8 cellular contexts compared by ENCODE assay signal in the genomic region with DNA sequence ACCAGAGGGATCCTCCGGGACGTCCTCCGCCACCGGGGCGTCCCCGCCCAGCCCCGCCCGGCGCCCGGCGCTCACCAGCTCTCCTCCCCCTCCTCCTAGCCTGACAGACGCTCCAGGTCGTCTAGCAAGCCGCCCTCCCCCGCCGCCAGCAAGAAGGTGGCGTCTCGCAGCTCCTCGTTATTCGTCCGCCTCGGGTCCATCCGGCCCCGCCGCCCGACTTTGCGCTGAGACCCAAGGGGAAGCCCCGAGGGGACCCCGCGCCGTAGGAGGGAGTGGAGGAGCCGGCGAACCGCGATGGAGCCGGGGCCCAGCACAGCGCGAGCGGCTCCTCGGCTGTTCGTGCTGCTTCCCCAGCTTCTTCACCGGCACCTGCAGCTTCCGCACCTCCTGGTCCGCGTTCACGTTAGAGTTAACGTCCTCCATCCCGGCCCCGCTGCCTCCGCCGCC. TPM values are rescaled to one million over a fixed set of nuclear protein-coding genes. Genes with fewer than 3 reads are reported as not detected.
DNase-seq lines count a peak whose midpoint lies in the region; ATAC-seq lines count a peak whose summit lies in the region.

No MANE protein-coding gene starts in this region.

- POLR2A ChIA-PET in activated CD4-positive, alpha-beta memory T cell treated with anti-CD3 and anti-CD28 coated beads, Interleukin-2, amount 10 ng/mL, durations not matched to agents 7 days and 5 days (lab: Charles Lee): interaction anchor here (0.7 to 4.4 kb wide), 29 partner anchors 9 to 238 kb away, joined by 3 to 129 read pairs (median 7); a partner anchor contains a TSS

- H3K4me3 Mint-ChIP-seq in activated CD4-positive, alpha-beta memory T cell treated with anti-CD3 and anti-CD28 coated beads, Interleukin-2, amount 10 ng/mL, durations not matched to agents 7 days and 5 days: peak overlapping the region; percentile 89

- peak; percentile 37 for ATAC-seq in HG02884 (IDR thresholded peaks at IDR 0.05; ENCODE audit: unreplicated experiment)

- peaks cover 52% of the 10 kb centered on the region for H3K36me3 Mint-ChIP-seq in activated CD4-positive, alpha-beta memory T cell treated with anti-CD3 and anti-CD28 coated beads, Interleukin-2, amount 10 ng/mL, durations not matched to agents 7 days and 5 days (ENCODE audit: low read depth)

- H3K4me1 Mint-ChIP-seq in activated CD4-positive, alpha-beta memory T cell treated with anti-CD3 and anti-CD28 coated beads, Interleukin-2, amount 10 ng/mL, durations not matched to agents 7 days and 5 days: peaks cover 30% of the 10 kb centered on the region

- peaks cover 29% of the 10 kb centered on the region for H3K9me3 Mint-ChIP-seq in activated CD4-positive, alpha-beta memory T cell treated with anti-CD3 and anti-CD28 coated beads, Interleukin-2, amount 10 ng/mL, durations not matched to agents 7 days and 5 days

- no peaks in the 10 kb centered on the region for H3K27me3 Mint-ChIP-seq in activated CD4-positive, alpha-beta memory T cell treated with anti-CD3 and anti-CD28 coated beads, Interleukin-2, amount 10 ng/mL, durations not matched to agents 7 days and 5 days

- H3K27ac Mint-ChIP-seq in activated CD4-positive, alpha-beta memory T cell treated with anti-CD3 and anti-CD28 coated beads, Interleukin-2, amount 10 ng/mL, durations not matched to agents 7 days and 5 days: peak overlapping the region; percentile 93

- DNase-seq in NCI-H2029 (lab: John Stamatoyannopoulos, UW): peak; percentile 24
- no peak for DNase-seq in NCI-H2029 treated with DMSO at 0.1 percent for 48 hours (lab: John Stamatoyannopoulos, UW)
- DNase-seq in NCI-H2227 (lab: John Stamatoyannopoulos, UW; ENCODE audit: unreplicated experiment): peak; percentile 65
- peak; percentile 74 for DNase-seq in activated CD4-positive, alpha-beta memory T cell treated with anti-CD3 and anti-CD28 coated beads, Interleukin-2, amount 10 ng/mL, durations not matched to agents 7 days and 5 days
- DNase-seq in ecto neural progenitor cell (ENCODE audit: low spot score): peak; percentile 85
- DNase-seq in lung microvascular endothelial cell (ENCODE audit: low read depth in 2 of 2): peak; percentile 53 to 57
- peak; percentile 61 for DNase-seq in stimulated activated CD8-positive, alpha-beta memory T cell treated with anti-CD3 and anti-CD28 coated beads, Interleukin-12 subunit alpha, Interleukin-12 subunit beta, amount 100 ng/mL, for 4 hours (ENCODE audit: low read depth)

- CTCF ChIA-PET in activated CD4-positive, alpha-beta memory T cell treated with anti-CD3 and anti-CD28 coated beads, Interleukin-2, amount 10 ng/mL, durations not matched to agents 7 days and 5 days (lab: Charles Lee): interaction anchor here (0.9 to 3.2 kb wide), 10 partner anchors 13 to 71 kb away, joined by 3 to 19 read pairs (median 6); a partner anchor contains a TSS

RNA-seq across cellular contexts. Expression of a gene that starts 26.3 kb away (rescaled TPM):
- total RNA-seq in activated CD4-positive, alpha-beta memory T cell treated with anti-CD3 and anti-CD28 coated beads, Interleukin-2, amount 10 ng/mL, durations not matched to agents 7 days and 5 days: 10 to 100 TPM; 20.2 to 22.6 TPM
- 13.9 and 16.1 TPM in 2 replicates for total RNA-seq in lung microvascular endothelial cell

RNA-seq across cellular contexts. Expression of a gene that starts 47.9 kb away (rescaled TPM):
- total RNA-seq in activated CD4-positive, alpha-beta memory T cell treated with anti-CD3 and anti-CD28 coated beads, Interleukin-2, amount 10 ng/mL, durations not matched to agents 7 days and 5 days: 10 to 100 TPM; 12.3 to 14.1 TPM
- total RNA-seq in lung microvascular endothelial cell: 0.44 TPM in 1 of 2 replicates, not detected in the other
